ENCODE assay signal across 19 cellular contexts in the genomic region with DNA sequence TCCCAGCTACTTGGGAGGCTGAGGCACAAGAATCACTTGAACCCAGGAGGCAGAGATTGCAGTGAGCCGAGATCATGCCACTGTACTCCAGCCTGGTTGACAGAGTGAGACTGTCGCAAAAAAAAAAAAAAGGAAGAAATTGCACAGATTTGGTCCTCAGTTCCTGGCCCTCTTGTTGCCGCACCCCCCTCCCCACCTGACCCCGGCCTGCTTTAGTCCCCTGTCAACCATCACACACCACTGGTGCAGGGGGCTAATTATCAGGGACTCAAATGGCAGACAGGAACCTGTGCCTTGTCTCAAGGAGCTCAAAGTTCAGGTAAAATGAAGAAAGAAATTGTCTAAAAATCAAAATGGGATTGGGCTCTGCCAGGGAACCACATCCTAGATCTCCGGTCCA. TPM values are rescaled to one million over a fixed set of nuclear protein-coding genes. Genes with fewer than 3 reads are reported as not detected.
A peak's percentile ranks its signal among the peaks of the same experiment; 100 is the strongest.
DNase-seq lines count a peak whose midpoint lies in the region; ATAC-seq and TF ChIP-seq lines count a peak whose summit lies in the region.
"Had no signal": no experiment of that assay in that cellular context is flagged by ENCODE, and none has a peak within 500 bp of the region (broad histone marks: within the 10 kb centered on the region; RNA-seq: fewer than 3 reads in every experiment).

No MANE protein-coding gene starts in this region.

- TF ChIP-seq CTCF in natural killer cell (IDR thresholded peaks at IDR 0.05) (no peak), OCI-LY3 (IDR thresholded peaks at IDR 0.05; ENCODE audit: low read depth, low read length) (no peak), mammary epithelial cell (conservative IDR thresholded peaks at IDR 0.05 in 1 of 2, IDR thresholded peaks at IDR 0.05 in 1 of 2; ENCODE audit: extremely low read depth in 1 of 2, insufficient read depth in 1 of 2, low read depth in 1 of 2, low read length in 2 of 2) (no peak)

- H3K27ac ChIP-seq in OCI-LY3 (ENCODE audit: low read length): no peak overlapping the region
- peak overlapping the region; percentile 35 for H3K27ac ChIP-seq in mammary epithelial cell (ENCODE audit: insufficient read depth, low read depth, low read length)
- H3K27ac ChIP-seq: A549, HL-60 had no signal

- peaks cover 0 to 4% of the 10 kb centered on the region in 2 donors for H3K27me3 Mint-ChIP-seq in natural killer cell (ENCODE audit: low read depth in 2 of 2)
- H3K27me3 Mint-ChIP-seq in natural killer cell treated with Interleukin-12 subunit alpha and Interleukin-12 subunit beta and Interleukin-15 and Interleukin-18, amount 100 ng/mL, for 72 hours: peaks cover 0 to 13% of the 10 kb centered on the region in 2 donors

- BruUV-seq in mammary epithelial cell (replicated peaks; lab: Mats Ljungman, UMichigan): no TSS peak

- H3K36me3 ChIP-seq in OCI-LY3 (replicated peaks; ENCODE audit: low read depth, low read length) (no peaks in the 10 kb centered on the region), mammary epithelial cell (ENCODE audit: insufficient read depth, low read length) (no peaks in the 10 kb centered on the region)

- H4K20me1 ChIP-seq in OCI-LY3 (ENCODE audit: insufficient read depth, low read length): no peaks in the 10 kb centered on the region
- H4K20me1 ChIP-seq in mammary epithelial cell (ENCODE audit: insufficient read depth, low read length): no peaks in the 10 kb centered on the region

- intact Hi-C loops in natural killer cell (cut with micrococcal nuclease): no loop called here
- intact Hi-C loops in mammary epithelial cell (cut with micrococcal nuclease): loop anchor here (1.0 to 2.0 kb wide), 3 partner anchors 8 to 26 kb away; no protein-coding TSS in a partner anchor

- no peak overlapping the region for H3K27ac Mint-ChIP-seq in natural killer cell
- H3K27ac Mint-ChIP-seq in natural killer cell treated with Interleukin-12 subunit alpha and Interleukin-12 subunit beta and Interleukin-15 and Interleukin-18, amount 100 ng/mL, for 72 hours: no peak overlapping the region
- H3K27ac Mint-ChIP-seq: CD8-positive, alpha-beta T cell had no signal

- H3K4me1 ChIP-seq in OCI-LY3 (ENCODE audit: low read length): peaks cover 10% of the 10 kb centered on the region
- peaks cover 22% of the 10 kb centered on the region for H3K4me1 ChIP-seq in mammary epithelial cell (ENCODE audit: insufficient read depth, low read length)
- H3K4me1 ChIP-seq: A549 had no signal

- H3K79me2 ChIP-seq in OCI-LY3 (ENCODE audit: low read length): no peaks in the 10 kb centered on the region
- no peaks in the 10 kb centered on the region for H3K79me2 ChIP-seq in mammary epithelial cell (ENCODE audit: insufficient read depth, low read length)

- dilution Hi-C loops in mammary epithelial cell (cut with HindIII; ENCODE audit: low sequenced_read_pairs): no loop called here

- no peaks in the 10 kb centered on the region for H3K36me3 Mint-ChIP-seq in natural killer cell
- H3K36me3 Mint-ChIP-seq in natural killer cell treated with Interleukin-12 subunit alpha and Interleukin-12 subunit beta and Interleukin-15 and Interleukin-18, amount 100 ng/mL, for 72 hours: no peaks in the 10 kb centered on the region
- H3K36me3 Mint-ChIP-seq: CD8-positive, alpha-beta T cell had no signal

- H2AFZ ChIP-seq in OCI-LY3 (ENCODE audit: low read depth, low read length): peak overlapping the region; percentile 27; the same call in 1 of the 2 replicates
- H2AFZ ChIP-seq in mammary epithelial cell (ENCODE audit: low read depth, low read length): peak overlapping the region; percentile 54

- H3K9me3 ChIP-seq in OCI-LY3 (ENCODE audit: insufficient read depth, low read length): no peaks in the 10 kb centered on the region
- no peaks in the 10 kb centered on the region for H3K9me3 ChIP-seq in mammary epithelial cell (replicated peaks; ENCODE audit: insufficient read depth, low read length)
- H3K9me3 ChIP-seq: A549 had no signal

- CTCF ChIA-PET in mammary epithelial cell (lab: Charles Lee; ENCODE audit: low non-redundant PET): interaction anchor here (0.8 kb wide), 1 partner anchor 33 kb away, joined by 5 read pairs; no protein-coding TSS in a partner anchor

- ATAC-seq in natural killer cell: no peak
- no peak for ATAC-seq in natural killer cell treated with Interleukin-12 subunit alpha and Interleukin-12 subunit beta and Interleukin-15 and Interleukin-18, amount 100 ng/mL, for 72 hours
- ATAC-seq: A549, HCT116, HepG2, K562 had no signal

- H3K4me2 ChIP-seq in OCI-LY3 (ENCODE audit: low read length) (no peak overlapping the region), mammary epithelial cell (ENCODE audit: insufficient read depth, low read depth, low read length) (peak overlapping the region; percentile 54)
- H3K4me2 ChIP-seq: A549 had no signal

- no peaks in the 10 kb centered on the region for H3K9me3 Mint-ChIP-seq in natural killer cell
- no peaks in the 10 kb centered on the region for H3K9me3 Mint-ChIP-seq in natural killer cell treated with Interleukin-12 subunit alpha and Interleukin-12 subunit beta and Interleukin-15 and Interleukin-18, amount 100 ng/mL, for 72 hours
- H3K9me3 Mint-ChIP-seq: CD8-positive, alpha-beta T cell had no signal

- H3K27me3 ChIP-seq in OCI-LY3 (ENCODE audit: low read depth, low read length) (no peaks in the 10 kb centered on the region), mammary epithelial cell (ENCODE audit: insufficient read depth, low read length) (no peaks in the 10 kb centered on the region)

- DNase-seq in natural killer cell (peak; percentile 1), mammary epithelial cell (no peak), AG08395 (ENCODE audit: low spot score) (no peak), NCI-H2196 treated with DMSO at 0.1 percent for 48 hours (lab: John Stamatoyannopoulos, UW; ENCODE audit: unreplicated experiment) (no peak), NAMALWA (ENCODE audit: low spot score) (no peak)
- DNase-seq in natural killer cell treated with Interleukin-12 subunit alpha and Interleukin-12 subunit beta and Interleukin-15 and Interleukin-18, amount 100 ng/mL, for 72 hours (ENCODE audit: low spot score): no peak
- DNase-seq: GOT3, NCI-H1092 treated with DMSO at 0.1 percent for 48 hours, NCI-H1930, NCI-H2227 treated with DMSO at 0.1 percent for 48 hours, NCI-H774 had no signal

- 78% methylated on average over 4 of the region's 5 CpGs for WGBS in mammary epithelial cell (ENCODE audit: low coverage, missing lambda C conversion rate)

- H3K9ac ChIP-seq in OCI-LY3 (ENCODE audit: low read length) (no peak overlapping the region), mammary epithelial cell (ENCODE audit: insufficient read depth, low read length) (no peak overlapping the region)

- H3K4me3 ChIP-seq in OCI-LY3 (ENCODE audit: low read length) (no peak overlapping the region), mammary epithelial cell (replicated peaks in 1 of 3; ENCODE audit: insufficient read depth in 1 of 3, low read depth in 2 of 3, low read length in 3 of 3) (no peak overlapping the region)
- H3K4me3 ChIP-seq: A549, K562 had no signal

- H3K4me3 Mint-ChIP-seq in natural killer cell: no peak overlapping the region
- no peak overlapping the region for H3K4me3 Mint-ChIP-seq in natural killer cell treated with Interleukin-12 subunit alpha and Interleukin-12 subunit beta and Interleukin-15 and Interleukin-18, amount 100 ng/mL, for 72 hours
- H3K4me3 Mint-ChIP-seq: CD8-positive, alpha-beta T cell had no signal

- in situ Hi-C loops in mammary epithelial cell (cut with MboI; ENCODE audit: low sequenced_read_pairs in 2 of 2): no loop called here

- no peaks in the 10 kb centered on the region for H3K4me1 Mint-ChIP-seq in natural killer cell
- peaks cover 0 to 2% of the 10 kb centered on the region in 2 donors for H3K4me1 Mint-ChIP-seq in natural killer cell treated with Interleukin-12 subunit alpha and Interleukin-12 subunit beta and Interleukin-15 and Interleukin-18, amount 100 ng/mL, for 72 hours (ENCODE audit: low read depth in 2 of 2)

RNA-seq across cellular contexts. Expression of a gene that starts 28.1 kb away (rescaled TPM):
- 1 to 10 TPM in 2 of 3 donors, under 1 TPM in 1; 0.91 to 1.8 (median 1.2) TPM for total RNA-seq in natural killer cell
- total RNA-seq in natural killer cell treated with Interleukin-12 subunit alpha and Interleukin-12 subunit beta and Interleukin-15 and Interleukin-18, amount 100 ng/mL, for 72 hours: under 1 TPM in 1 of 2 donors, not detected in 1; 0.26 TPM
- total RNA-seq in mammary epithelial cell: 10 to 100 TPM; 16.3 to 25.5 TPM
- polyA plus RNA-seq in mammary epithelial cell: 33.5 TPM
- 17.4 TPM for polyA minus RNA-seq in mammary epithelial cell
- total RNA-seq: HT-29 had no signal

RNA-seq across cellular contexts. Expression of a gene that starts 52.5 kb away (rescaled TPM):
- total RNA-seq in natural killer cell: not detected
- total RNA-seq in natural killer cell treated with Interleukin-12 subunit alpha and Interleukin-12 subunit beta and Interleukin-15 and Interleukin-18, amount 100 ng/mL, for 72 hours: not detected
- total RNA-seq in mammary epithelial cell: under 1 TPM; 0.33 to 0.35 TPM
- 0.23 TPM for polyA plus RNA-seq in mammary epithelial cell
- polyA minus RNA-seq in mammary epithelial cell: not detected
- total RNA-seq: CD8-positive, alpha-beta T cell; HT-29 had no signal

Comparison
In these comparisons a context has a peak if more than half of its experiments do, and no peak if none do; other contexts are left out.
1. RNA of a gene that starts 28.1 kb away (total RNA-seq): 16.3 to 25.5 TPM in mammary epithelial cell; 0.91 to 1.8 TPM in natural killer cell and 0.26 TPM in natural killer cell treated with Interleukin-12 subunit alpha and Interleukin-12 subunit beta and Interleukin-15 and Interleukin-18, amount 100 ng/mL, for 72 hours; every median in the first group is over 4 times any median in the second.